Comparison of ENCODE assay signal across 22 cellular contexts in genomic region chr4:8579526-8580320, GRCh38. TPM values are rescaled to one million over a fixed set of nuclear protein-coding genes. Genes with fewer than 3 reads are reported as not detected.
DNase-seq lines count a peak whose midpoint lies in the region; ATAC-seq, FAIRE-seq and TF ChIP-seq lines count a peak whose summit lies in the region.
"Had no signal": no experiment of that assay in that cellular context is flagged by ENCODE, and none has a peak within 500 bp of the region (broad histone marks: within the 10 kb centered on the region; RNA-seq: fewer than 3 reads in every experiment).

No MANE protein-coding gene starts in this region.

- H3K36me3 ChIP-seq in NT2/D1 (ENCODE audit: insufficient read depth, insufficient read length, low read length): no peaks in the 10 kb centered on the region
- H3K36me3 ChIP-seq in iPS-15b (ENCODE audit: control insufficient read depth, insufficient read depth, low read length): peaks cover 2% of the 10 kb centered on the region
- H3K36me3 ChIP-seq: cardiac muscle cell, right lobe of liver had no signal

- peaks cover 49% of the 10 kb centered on the region for H3K27me3 ChIP-seq in NT2/D1 (ENCODE audit: insufficient read depth, insufficient read length)
- peaks cover 32% of the 10 kb centered on the region for H3K27me3 ChIP-seq in iPS-15b (ENCODE audit: control insufficient read depth, insufficient read depth, low read length)

- peak overlapping the region; percentile 47 for H3K9ac ChIP-seq in NT2/D1 (ENCODE audit: insufficient read length, low read depth)
- no peak overlapping the region for H3K9ac ChIP-seq in iPS-15b (ENCODE audit: low read depth, low read length)

- no peak for ATAC-seq in activated T-cell treated with anti-CD3 and anti-CD28 coated beads, Interleukin-2, amount 50 U/mL, for 4 hours
- no peak for ATAC-seq in HG02759 (IDR thresholded peaks at IDR 0.05; ENCODE audit: unreplicated experiment)

- no peaks in the 10 kb centered on the region for H3K36me3 Mint-ChIP-seq in activated T-cell treated with anti-CD3 and anti-CD28 coated beads, Interleukin-2, amount 50 U/mL, for 4 hours (ENCODE audit: insufficient read depth)
- H3K36me3 Mint-ChIP-seq: activated naive CD4-positive, alpha-beta T cell treated with anti-CD3 and anti-CD28 coated beads, Interleukin-2, amount 50 U/mL, for 24 hours; naive thymus-derived CD4-positive, alpha-beta T cell had no signal

- H3K27me3 Mint-ChIP-seq in activated T-cell treated with anti-CD3 and anti-CD28 coated beads, Interleukin-2, amount 50 U/mL, for 4 hours (ENCODE audit: low read depth): peaks cover 18% of the 10 kb centered on the region

- no peaks in the 10 kb centered on the region for H3K4me1 Mint-ChIP-seq in activated T-cell treated with anti-CD3 and anti-CD28 coated beads, Interleukin-2, amount 50 U/mL, for 4 hours (ENCODE audit: low read depth)
- H3K4me1 Mint-ChIP-seq: activated naive CD4-positive, alpha-beta T cell treated with anti-CD3 and anti-CD28 coated beads, Interleukin-2, amount 50 U/mL, for 24 hours; activated T-helper 17 cell treated with anti-CD3 and anti-CD28 coated beads, Interleukin-2, amount 50 U/mL, for 72 hours; naive thymus-derived CD4-positive, alpha-beta T cell; stimulated activated naive CD8-positive, alpha-beta T cell treated with anti-CD3 and anti-CD28 coated beads, Interleukin-15, amount 100 ng/mL, for 72 hours had no signal

- H3K9me3 Mint-ChIP-seq in activated T-cell treated with anti-CD3 and anti-CD28 coated beads, Interleukin-2, amount 50 U/mL, for 4 hours: no peaks in the 10 kb centered on the region
- H3K9me3 Mint-ChIP-seq: activated naive CD4-positive, alpha-beta T cell treated with anti-CD3 and anti-CD28 coated beads, Interleukin-2, amount 50 U/mL, for 24 hours; activated T-helper 17 cell treated with anti-CD3 and anti-CD28 coated beads, Interleukin-2, amount 50 U/mL, for 72 hours; dendritic cell treated with granulocyte-macrophage colony-stimulating factor and Interleukin-4, amounts not matched to agents 40 ng/mL and 50 ng/mL, for 4 days had no signal

- no peak overlapping the region for H3K4me3 Mint-ChIP-seq in activated T-cell treated with anti-CD3 and anti-CD28 coated beads, Interleukin-2, amount 50 U/mL, for 4 hours
- H3K4me3 Mint-ChIP-seq: activated naive CD4-positive, alpha-beta T cell treated with anti-CD3 and anti-CD28 coated beads, Interleukin-2, amount 50 U/mL, for 24 hours; activated T-helper 17 cell treated with anti-CD3 and anti-CD28 coated beads, Interleukin-2, amount 50 U/mL, for 72 hours; dendritic cell treated with granulocyte-macrophage colony-stimulating factor and Interleukin-4, amounts not matched to agents 40 ng/mL and 50 ng/mL, for 4 days; naive thymus-derived CD4-positive, alpha-beta T cell; stimulated activated naive CD8-positive, alpha-beta T cell treated with anti-CD3 and anti-CD28 coated beads, Interleukin-15, amount 100 ng/mL, for 72 hours had no signal

- H3K9me3 ChIP-seq in NT2/D1 (ENCODE audit: insufficient read depth, low read length): no peaks in the 10 kb centered on the region
- H3K9me3 ChIP-seq in iPS-15b (ENCODE audit: control insufficient read depth, insufficient read depth, low read length): no peaks in the 10 kb centered on the region
- H3K9me3 ChIP-seq: Caco-2, right lobe of liver had no signal

- TF ChIP-seq POLR2A in GM12892 (IDR thresholded peaks at IDR 0.05; ENCODE audit: low read depth, low read length): no peak

- H3K4me3 ChIP-seq in NT2/D1 (ENCODE audit: insufficient read length, low read depth): no peak overlapping the region
- H3K4me3 ChIP-seq in iPS-15b (ENCODE audit: low read depth, low read length): peak overlapping the region; percentile 11
- H3K4me3 ChIP-seq: cardiac muscle cell, right lobe of liver had no signal

- H3K4me1 ChIP-seq in NT2/D1 (ENCODE audit: insufficient read depth, insufficient read length) (peaks cover 27% of the 10 kb centered on the region), iPS-15b (ENCODE audit: control insufficient read depth, insufficient read depth, low read length) (peaks cover 4% of the 10 kb centered on the region)
- H3K4me1 ChIP-seq: Caco-2, right lobe of liver had no signal

- no peak for FAIRE-seq in GM12892 (lab: Jason Lieb, UNC)
- FAIRE-seq: H54 had no signal

- peak; percentile 7 for DNase-seq in GM12892 (ENCODE audit: insufficient read length)
- DNase-seq in NT2/D1 (ENCODE audit: low read depth, low spot score): no peak
- peak; percentile 47 for DNase-seq in posterior vena cava (ENCODE audit: low spot score)
- DNase-seq in hypothalamus (lab: John Stamatoyannopoulos, UW): no peak
- no peak for DNase-seq in activated CD4-positive, alpha-beta T cell treated with anti-CD3 and anti-CD28 coated beads, Interleukin-2, amount 50 U/mL, for 4 hours
- DNase-seq in activated T-cell treated with anti-CD3 and anti-CD28 coated beads, Interleukin-2, amount 50 U/mL, for 4 hours: no peak
- DNase-seq: activated CD8-positive, alpha-beta memory T cell treated with anti-CD3 and anti-CD28 coated beads, Interleukin-2, amount 50 U/mL, for 4 hours; DMS79; NCI-H2029 treated with DMSO at 0.1 percent for 48 hours; NCI-H774; OCI-M1 had no signal

- intact Hi-C loops in posterior vena cava (cut with DNase I): loop anchor here in 1 of 2 donors (5.0 kb wide), 1 partner anchor 777 kb away; no protein-coding TSS in a partner anchor

RNA-seq across cellular contexts. Expression of gene GPR78, which starts 0.5 kb away (rescaled TPM):
- not detected for polyA plus RNA-seq in GM12892 (2012; ENCODE audit: missing spikeins)
- total RNA-seq in posterior vena cava: under 1 TPM; 0.09 to 0.10 TPM
- not detected for total RNA-seq in activated T-cell treated with anti-CD3 and anti-CD28 coated beads, Interleukin-2, amount 50 U/mL, for 4 hours
- total RNA-seq: activated T-helper 17 cell treated with anti-CD3 and anti-CD28 coated beads, Interleukin-2, amount 50 U/mL, for 72 hours; naive thymus-derived CD4-positive, alpha-beta T cell; right lobe of liver had no signal
- polyA plus RNA-seq: naive thymus-derived CD4-positive, alpha-beta T cell had no signal

RNA-seq across cellular contexts. Expression of gene CPZ, which starts 12.8 kb away (rescaled TPM):
- polyA plus RNA-seq in GM12892 (2012; ENCODE audit: missing spikeins): not detected
- total RNA-seq in posterior vena cava: 10 to 100 TPM in 1 of 2 donors, 1 to 10 TPM in 1; 5.3 to 15.6 TPM
- not detected for total RNA-seq in activated T-cell treated with anti-CD3 and anti-CD28 coated beads, Interleukin-2, amount 50 U/mL, for 4 hours
- total RNA-seq: activated T-helper 17 cell treated with anti-CD3 and anti-CD28 coated beads, Interleukin-2, amount 50 U/mL, for 72 hours; naive thymus-derived CD4-positive, alpha-beta T cell had no signal
- polyA plus RNA-seq: naive thymus-derived CD4-positive, alpha-beta T cell had no signal

Comparison
In these comparisons a context has a peak if more than half of its experiments do, and no peak if none do; other contexts are left out.
1. DNase-seq: peak in GM12892 (single experiment) and posterior vena cava (single experiment); none in NT2/D1 (single experiment), hypothalamus (0 of 51), activated CD4-positive, alpha-beta T cell treated with anti-CD3 and anti-CD28 coated beads, Interleukin-2, amount 50 U/mL, for 4 hours (0 of 2) and activated T-cell treated with anti-CD3 and anti-CD28 coated beads, Interleukin-2, amount 50 U/mL, for 4 hours (single experiment).
2. RNA of gene CPZ, which starts 12.8 kb away (total RNA-seq): 5.3 to 15.6 TPM in posterior vena cava; not detected in activated T-cell treated with anti-CD3 and anti-CD28 coated beads, Interleukin-2, amount 50 U/mL, for 4 hours; every median in the first group is over 4 times any median in the second.